In genomic region chr11:72758690-72759389, GRCh38 we compare ENCODE assay signal across 10 cellular contexts. TPM values are rescaled to one million over a fixed set of nuclear protein-coding genes. Genes with fewer than 3 reads are reported as not detected.
DNase-seq lines count a peak whose midpoint lies in the region; ATAC-seq, FAIRE-seq and TF ChIP-seq lines count a peak whose summit lies in the region.
"Had no signal": no experiment of that assay in that cellular context is flagged by ENCODE, and none has a peak within 500 bp of the region (broad histone marks: within the 10 kb centered on the region; RNA-seq: fewer than 3 reads in every experiment).

No MANE protein-coding gene starts in this region.

- FAIRE-seq in astrocyte (lab: Jason Lieb, UNC), result peak; percentile 20

- peak overlapping the region; percentile 96 for H3K27ac ChIP-seq in astrocyte (ENCODE audit: low read depth, low read length)
- H3K27ac ChIP-seq in uterus, result peak overlapping the region; percentile 28 to 38

- intact Hi-C loops in Right ventricle myocardium inferior (cut with DNase I) (no loop called here), cardiac septum (cut with DNase I) (no loop called here), uterus (cut with DNase I; ENCODE audit: low total_unique reads) (no loop called here)

- DNase-seq in Right ventricle myocardium inferior (ENCODE audit: missing footprints), result peak; percentile 59
- DNase-seq in cardiac septum (ENCODE audit: low spot score), result no peak
- peak; percentile 93 for DNase-seq in astrocyte (ENCODE audit: low read depth)
- peak; percentile 75 for DNase-seq in kidney tubule cell (ENCODE audit: low spot score)
- peak; percentile 76 to 81 for DNase-seq in uterus
- no peak for DNase-seq in GM20000 (ENCODE audit: low spot score)
- no peak for DNase-seq in activated naive CD4-positive, alpha-beta T cell treated with anti-CD3 and anti-CD28 coated beads, Interleukin-2, amount 50 U/mL, for 72 hours (ENCODE audit: low spot score in 2 of 2)
- DNase-seq in NOMO-1 treated with dmso at 0.1 percent for 144 hours (lab: John Stamatoyannopoulos, UW; ENCODE audit: unreplicated experiment), result no peak
- DNase-seq: activated B cell treated with CpG ODN at 0.5 μM for 24 hours; CD4-positive, CD25-positive, alpha-beta regulatory T cell had no signal

- H2AFZ ChIP-seq in astrocyte (ENCODE audit: low read depth, low read length), result peak overlapping the region; percentile 14

- H3K79me2 ChIP-seq in astrocyte (ENCODE audit: insufficient read depth, low read length), result no peaks in the 10 kb centered on the region

- H3K9ac ChIP-seq in astrocyte (ENCODE audit: low read length), result peak overlapping the region; percentile 80

- peaks cover 27% of the 10 kb centered on the region for H3K4me1 Mint-ChIP-seq in astrocyte (ENCODE audit: low read depth, unreplicated experiment)

- TF ChIP-seq CTCF in astrocyte (IDR thresholded peaks at IDR 0.05; ENCODE audit: insufficient read depth, low read depth, low read length) (no peak), uterus (IDR thresholded peaks at IDR 0.05) (no peak), GM20000 (IDR thresholded peaks at IDR 0.05; ENCODE audit: extremely low read depth, missing control alignments) (no peak)

- ATAC-seq in Right ventricle myocardium inferior, result peak; percentile 35
- no peak for ATAC-seq in activated naive CD4-positive, alpha-beta T cell treated with anti-CD3 and anti-CD28 coated beads, Interleukin-2, amount 50 U/mL, for 72 hours

- peaks cover 21% of the 10 kb centered on the region for H3K9me3 Mint-ChIP-seq in astrocyte (ENCODE audit: unreplicated experiment)
- H3K9me3 Mint-ChIP-seq in activated naive CD4-positive, alpha-beta T cell treated with anti-CD3 and anti-CD28 coated beads, Interleukin-2, amount 50 U/mL, for 72 hours, result no peaks in the 10 kb centered on the region
- H3K9me3 Mint-ChIP-seq: activated B cell treated with CpG ODN at 0.5 μM for 24 hours; CD4-positive, CD25-positive, alpha-beta regulatory T cell had no signal

- no peaks in the 10 kb centered on the region for H3K27me3 ChIP-seq in astrocyte (ENCODE audit: insufficient read depth, low read length)
- no peaks in the 10 kb centered on the region for H3K27me3 ChIP-seq in uterus

- H3K4me3 ChIP-seq in astrocyte (ENCODE audit: insufficient read depth, low read depth, low read length) (no peak overlapping the region), uterus (no peak overlapping the region)

- peak overlapping the region; percentile 51 for H3K27ac Mint-ChIP-seq in astrocyte (ENCODE audit: unreplicated experiment)
- peak overlapping the region in 1 of 2 donors; percentile 3 for H3K27ac Mint-ChIP-seq in activated naive CD4-positive, alpha-beta T cell treated with anti-CD3 and anti-CD28 coated beads, Interleukin-2, amount 50 U/mL, for 72 hours
- H3K27ac Mint-ChIP-seq: activated B cell treated with CpG ODN at 0.5 μM for 24 hours had no signal

- H3K36me3 ChIP-seq in astrocyte (ENCODE audit: insufficient read depth, low read length) (no peaks in the 10 kb centered on the region), uterus (no peaks in the 10 kb centered on the region)

- H3K4me3 Mint-ChIP-seq in astrocyte (ENCODE audit: unreplicated experiment), result no peak overlapping the region
- H3K4me3 Mint-ChIP-seq: activated B cell treated with CpG ODN at 0.5 μM for 24 hours had no signal

- no peaks in the 10 kb centered on the region for H3K9me3 ChIP-seq in astrocyte (ENCODE audit: insufficient read depth, low read depth, low read length)
- no peaks in the 10 kb centered on the region for H3K9me3 ChIP-seq in uterus

- H4K20me1 ChIP-seq in astrocyte (ENCODE audit: insufficient read depth, low read length), result no peaks in the 10 kb centered on the region

- no peaks in the 10 kb centered on the region for H3K27me3 Mint-ChIP-seq in astrocyte (ENCODE audit: low read depth, unreplicated experiment)
- H3K27me3 Mint-ChIP-seq: activated B cell treated with CpG ODN at 0.5 μM for 24 hours; CD4-positive, CD25-positive, alpha-beta regulatory T cell had no signal

- TF ChIP-seq POLR2A in uterus (IDR thresholded peaks at IDR 0.05), result no peak

- H3K4me2 ChIP-seq in astrocyte (ENCODE audit: low read length), result peak overlapping the region; percentile 79

- H3K4me1 ChIP-seq in astrocyte (ENCODE audit: insufficient read depth, low read length), result peaks cover 24% of the 10 kb centered on the region
- peaks cover 0 to 10% of the 10 kb centered on the region in 2 donors for H3K4me1 ChIP-seq in uterus

- H3K36me3 Mint-ChIP-seq in astrocyte (ENCODE audit: low read depth, unreplicated experiment), result peaks cover 47% of the 10 kb centered on the region
- no peaks in the 10 kb centered on the region for H3K36me3 Mint-ChIP-seq in activated naive CD4-positive, alpha-beta T cell treated with anti-CD3 and anti-CD28 coated beads, Interleukin-2, amount 50 U/mL, for 72 hours

RNA-seq across cellular contexts. Expression of gene ARAP1, which starts 6.6 kb away (rescaled TPM):
- total RNA-seq in Right ventricle myocardium inferior (55.2 TPM), cardiac septum (46.3 TPM), astrocyte (31.9 and 33.8 TPM in 2 replicates), uterus (100 to 1,000 TPM in 1 of 4 donors, 10 to 100 TPM in 3; 21.3 to 222 (median 70.4) TPM)
- total RNA-seq in activated naive CD4-positive, alpha-beta T cell treated with anti-CD3 and anti-CD28 coated beads, Interleukin-2, amount 50 U/mL, for 72 hours, result 100 to 1,000 TPM; 102 to 121 TPM

RNA-seq across cellular contexts. Expression of gene STARD10, which starts 35.0 kb away (rescaled TPM):
- total RNA-seq in Right ventricle myocardium inferior, result 114 TPM
- total RNA-seq in cardiac septum, result 45.2 TPM
- 38.4 and 42.3 TPM in 2 replicates for total RNA-seq in astrocyte
- total RNA-seq in uterus, result 10 to 100 TPM; 19.1 to 85.3 (median 53.0) TPM
- 10 to 100 TPM in 1 of 2 donors, 1 to 10 TPM in 1; 8.0 to 11.9 TPM for total RNA-seq in activated naive CD4-positive, alpha-beta T cell treated with anti-CD3 and anti-CD28 coated beads, Interleukin-2, amount 50 U/mL, for 72 hours

RNA-seq across cellular contexts. Expression of gene ATG16L2, which starts 55.4 kb away (rescaled TPM):
- 16.5 TPM for total RNA-seq in Right ventricle myocardium inferior
- 21.4 TPM for total RNA-seq in cardiac septum
- total RNA-seq in astrocyte, result 9.6 and 11.7 TPM in 2 replicates
- 10 to 100 TPM; 20.7 to 57.6 (median 32.3) TPM for total RNA-seq in uterus
- total RNA-seq in activated naive CD4-positive, alpha-beta T cell treated with anti-CD3 and anti-CD28 coated beads, Interleukin-2, amount 50 U/mL, for 72 hours, result 100 to 1,000 TPM in 1 of 2 donors, 10 to 100 TPM in 1; 64.2 to 189 TPM

Comparison
In these comparisons a context has a peak if more than half of its experiments do, and no peak if none do; other contexts are left out.
1. DNase-seq: peak in Right ventricle myocardium inferior (single experiment), astrocyte (single experiment), kidney tubule cell (single experiment) and uterus (2 of 2); none in cardiac septum (single experiment), GM20000 (single experiment), activated naive CD4-positive, alpha-beta T cell treated with anti-CD3 and anti-CD28 coated beads, Interleukin-2, amount 50 U/mL, for 72 hours (0 of 2) and NOMO-1 treated with dmso at 0.1 percent for 144 hours (single experiment).